ENCODE assay signal across 9 cellular contexts in genomic region chr16:74298104-74298503, GRCh38. TPM values are rescaled to one million over a fixed set of nuclear protein-coding genes. Genes with fewer than 3 reads are reported as not detected.
DNase-seq lines count a peak whose midpoint lies in the region; ATAC-seq and TF ChIP-seq lines count a peak whose summit lies in the region.
"Had no signal": no experiment of that assay in that cellular context is flagged by ENCODE, and none has a peak within 500 bp of the region (broad histone marks: within the 10 kb centered on the region; RNA-seq: fewer than 3 reads in every experiment).

No MANE protein-coding gene starts in this region.

- peak overlapping the region; percentile 91 to 98 (median 95) for H3K4me3 Mint-ChIP-seq in CD4-positive, CD25-positive, alpha-beta regulatory T cell
- peak overlapping the region; percentile 95 for H3K4me3 Mint-ChIP-seq in nephron progenitor cell

- H3K36me3 Mint-ChIP-seq in CD4-positive, CD25-positive, alpha-beta regulatory T cell: peaks cover 23% of the 10 kb centered on the region
- H3K36me3 Mint-ChIP-seq in nephron progenitor cell (ENCODE audit: low read depth): peaks cover 44% of the 10 kb centered on the region

- TF ChIP-seq CTCF in LNCaP clone FGC (IDR thresholded peaks at IDR 0.05; ENCODE audit: control insufficient read depth, extremely low read depth, insufficient read depth) (no peak), colonic mucosa (IDR thresholded peaks at IDR 0.05) (no peak), nephron progenitor cell (IDR thresholded peaks at IDR 0.05) (no peak)

- no peaks in the 10 kb centered on the region for H3K9me3 ChIP-seq in CD4-positive, CD25-positive, alpha-beta regulatory T cell (ENCODE audit: control insufficient read depth in 2 of 2, low read length in 2 of 2)
- H3K9me3 ChIP-seq in colonic mucosa: no peaks in the 10 kb centered on the region
- H3K9me3 ChIP-seq: SJCRH30 had no signal

- no peak for DNase-seq in CD4-positive, CD25-positive, alpha-beta regulatory T cell
- DNase-seq in LNCaP clone FGC (ENCODE audit: low read depth) (peak; percentile 95), colonic mucosa (no peak), nephron progenitor cell (no peak), head of caudate nucleus (no peak), retina (no peak), pons (ENCODE audit: low spot score) (no peak), ACHN (no peak)

- H3K36me3 ChIP-seq in CD4-positive, CD25-positive, alpha-beta regulatory T cell (ENCODE audit: control insufficient read depth, insufficient read depth, low read length): peaks cover 46% of the 10 kb centered on the region
- peaks cover 14% of the 10 kb centered on the region for H3K36me3 ChIP-seq in colonic mucosa

- no peak overlapping the region for H3K9ac ChIP-seq in colonic mucosa (ENCODE audit: low read depth in 2 of 2, low read length in 2 of 2)

- H3K9me3 Mint-ChIP-seq in CD4-positive, CD25-positive, alpha-beta regulatory T cell: no peaks in the 10 kb centered on the region
- H3K9me3 Mint-ChIP-seq in nephron progenitor cell: peaks cover 16% of the 10 kb centered on the region

- intact Hi-C loops in colonic mucosa (cut with DNase I) (no loop called here), head of caudate nucleus (cut with DNase I) (no loop called here)

- no peak for ATAC-seq in CD4-positive, CD25-positive, alpha-beta regulatory T cell (ENCODE audit: low read depth in 2 of 2)

- H3K4me1 ChIP-seq in CD4-positive, CD25-positive, alpha-beta regulatory T cell (ENCODE audit: control insufficient read depth, insufficient read depth, low read length, poor library complexity, severe bottlenecking): peaks cover 34% of the 10 kb centered on the region
- peaks cover 12% of the 10 kb centered on the region for H3K4me1 ChIP-seq in colonic mucosa
- H3K4me1 ChIP-seq: SJCRH30 had no signal

- H3K4me3 ChIP-seq in CD4-positive, CD25-positive, alpha-beta regulatory T cell (ENCODE audit: low read depth, low read length): peak overlapping the region; percentile 100
- H3K4me3 ChIP-seq in LNCaP clone FGC (ENCODE audit: low read depth, low read length) (peak overlapping the region; percentile 85), colonic mucosa (peak overlapping the region; percentile 96)

- no peaks in the 10 kb centered on the region for H3K27me3 ChIP-seq in CD4-positive, CD25-positive, alpha-beta regulatory T cell (ENCODE audit: control insufficient read depth, insufficient read depth, low read length)
- no peaks in the 10 kb centered on the region for H3K27me3 ChIP-seq in colonic mucosa
- H3K27me3 ChIP-seq: SJCRH30 had no signal

- peaks cover 6% of the 10 kb centered on the region for H3K27me3 Mint-ChIP-seq in CD4-positive, CD25-positive, alpha-beta regulatory T cell
- peaks cover 9% of the 10 kb centered on the region for H3K27me3 Mint-ChIP-seq in nephron progenitor cell (ENCODE audit: low read depth, poor library complexity)

- peak overlapping the region in 1 of 3 donors; percentile 98 for H3K27ac Mint-ChIP-seq in CD4-positive, CD25-positive, alpha-beta regulatory T cell
- H3K27ac Mint-ChIP-seq in nephron progenitor cell: peak overlapping the region; percentile 99

- in situ Hi-C loops in ACHN (cut with HindIII; ENCODE audit: low pct_ligation_motif_present, low pct_unique_long_range_greater_than_20kb, low sequenced_read_pairs): no loop called here

- H3K4me1 Mint-ChIP-seq in CD4-positive, CD25-positive, alpha-beta regulatory T cell: peaks cover 9 to 52% (median 33%) of the 10 kb centered on the region in 4 donors
- peaks cover 24% of the 10 kb centered on the region for H3K4me1 Mint-ChIP-seq in nephron progenitor cell

- H3K27ac ChIP-seq in CD4-positive, CD25-positive, alpha-beta regulatory T cell (ENCODE audit: insufficient read depth, low read length, poor library complexity, severe bottlenecking): peak overlapping the region; percentile 96
- H3K27ac ChIP-seq in colonic mucosa: no peak overlapping the region

RNA-seq across cellular contexts. Expression of gene PSMD7, which starts 1.5 kb away (rescaled TPM):
- 97.3 TPM for total RNA-seq in CD4-positive, CD25-positive, alpha-beta regulatory T cell
- polyA plus RNA-seq in CD4-positive, CD25-positive, alpha-beta regulatory T cell: 100 to 1,000 TPM; 105 to 130 (median 111) TPM
- 10 to 100 TPM; 80.9 to 96.8 TPM for total RNA-seq in colonic mucosa
